1 cellular context compared by ENCODE assay signal in genomic region chr14:106848330-106849121, GRCh38.
TF ChIP-seq lines count a peak whose summit lies in the region.

No MANE protein-coding gene starts in this region.

TF ChIP-seq in GM12878, 131 proteins besides CTCF, POLR2A, EP300 and RAD21 (continued from another document and continues in another):
- TF ChIP-seq SKIL (IDR thresholded peaks at IDR 0.05; ENCODE audit: low read depth, poor library complexity, severe bottlenecking) (no peak), ZBTB11 (CRISPR knock-in tag; IDR thresholded peaks at IDR 0.05) (no peak), PML (IDR thresholded peaks at IDR 0.05; ENCODE audit: low read length) (0 out of 2 replicates have a peak, but pooled peaks have one; percentile 41), IRF5 (IDR thresholded peaks at IDR 0.05; ENCODE audit: borderline replicate concordance) (no peak), PKNOX1 (IDR thresholded peaks at IDR 0.05) (peak; percentile 82), E2F8 (IDR thresholded peaks at IDR 0.05; ENCODE audit: low read depth, partially characterized antibody) (no peak), ATF3 (IDR thresholded peaks at IDR 0.05; ENCODE audit: borderline replicate concordance, extremely low read depth, low read depth, low read length) (no peak), NRF1 (conservative IDR thresholded peaks at IDR 0.05; ENCODE audit: low read depth, low read length) (no peak), ATF7 (IDR thresholded peaks at IDR 0.05; ENCODE audit: low read depth) (0 out of 2 replicates have a peak, but pooled peaks have one; percentile 10), CHD4 (IDR thresholded peaks at IDR 0.05) (no peak), RELB (IDR thresholded peaks at IDR 0.05; ENCODE audit: low read depth) (peak; percentile 19; the same call in 1 of the 2 replicates), CUX1 (IDR thresholded peaks at IDR 0.05; ENCODE audit: insufficient replicate concordance, low read depth, low read length) (no peak), ATF2 (IDR thresholded peaks at IDR 0.05; ENCODE audit: low read length) (no peak), HDAC2 (IDR thresholded peaks at IDR 0.05) (no peak), RBBP5 (conservative IDR thresholded peaks at IDR 0.05) (no peak), MTA2 (IDR thresholded peaks at IDR 0.05; ENCODE audit: low read depth) (0 out of 2 replicates have a peak, but pooled peaks have one; percentile 28), LARP7 (IDR thresholded peaks at IDR 0.05) (no peak), ELK1 (IDR thresholded peaks at IDR 0.05; ENCODE audit: low read depth, low read length) (no peak), EED (IDR thresholded peaks at IDR 0.05; ENCODE audit: low read depth) (peak; percentile 59), ZBTB40 (IDR thresholded peaks at IDR 0.05; ENCODE audit: borderline replicate concordance) (no peak), NBN (IDR thresholded peaks at IDR 0.05) (0 out of 2 replicates have a peak, but pooled peaks have one; percentile 44), CREB1 (IDR thresholded peaks at IDR 0.05; ENCODE audit: low read depth) (peak; percentile 30; the same call in 1 of the 2 replicates)
